In genomic region chr12:128463881-128464280, GRCh38 we compare ENCODE assay signal across 30 cellular contexts.
"Had no signal": no experiment of that assay in that cellular context is flagged by ENCODE, and none has a peak within 500 bp of the region (broad histone marks: within the 10 kb centered on the region; RNA-seq: fewer than 3 reads in every experiment).

No MANE protein-coding gene starts in this region.

- H3K4me3 Mint-ChIP-seq: naive thymus-derived CD4-positive, alpha-beta T cell; natural killer cell; stimulated activated memory B cell treated with anti-CD40 and anti-IgM and Interleukin-4, amounts not matched to agents 10 μg/mL and 1 μg/mL and 100 μg/mL, for 72 hours; stimulated activated naive CD8-positive, alpha-beta T cell treated with anti-CD3 and anti-CD28 coated beads, Interleukin-15, amount 100 ng/mL, for 72 hours; type B pancreatic cell had no signal

- H3K79me2 ChIP-seq: parathyroid adenoma had no signal

- H3K4me1 ChIP-seq: parathyroid adenoma, psoas muscle, right lobe of liver, sigmoid colon, spleen, suprapubic skin, testis, tibial artery, transverse colon, upper lobe of right lung, uterus had no signal

- H3K9ac ChIP-seq: parathyroid adenoma had no signal

- H3K4me3 ChIP-seq: ovary, psoas muscle, right lobe of liver, sigmoid colon, spleen, suprapubic skin, testis, tibial artery, transverse colon, upper lobe of right lung, uterus had no signal

- ATAC-seq: naive thymus-derived CD4-positive, alpha-beta T cell; natural killer cell; psoas muscle; right cardiac atrium; right lobe of liver; stimulated activated memory B cell treated with anti-CD40 and anti-IgM and Interleukin-4, amounts not matched to agents 10 μg/mL and 1 μg/mL and 100 μg/mL, for 72 hours; stimulated activated naive CD8-positive, alpha-beta T cell treated with anti-CD3 and anti-CD28 coated beads, Interleukin-15, amount 100 ng/mL, for 72 hours; stimulated activated naive CD8-positive, alpha-beta T cell treated with anti-CD3 and anti-CD28 coated beads, Interleukin-15, Interleukin-2, amounts not matched to agents 100 U/mL and 50 U/mL, for 24 hours; upper lobe of right lung had no signal

- H3K27ac Mint-ChIP-seq: naive thymus-derived CD4-positive, alpha-beta T cell; natural killer cell; progenitor cell of endocrine pancreas; stimulated activated memory B cell treated with anti-CD40 and anti-IgM and Interleukin-4, amounts not matched to agents 10 μg/mL and 1 μg/mL and 100 μg/mL, for 72 hours; stimulated activated naive CD8-positive, alpha-beta T cell treated with anti-CD3 and anti-CD28 coated beads, Interleukin-15, amount 100 ng/mL, for 72 hours; type B pancreatic cell had no signal

- H3K36me3 ChIP-seq: ovary, right lobe of liver, sigmoid colon, spleen, suprapubic skin, tibial artery, transverse colon, upper lobe of right lung, uterus had no signal

- H3K27me3 Mint-ChIP-seq: stimulated activated memory B cell treated with anti-CD40 and anti-IgM and Interleukin-4, amounts not matched to agents 10 μg/mL and 1 μg/mL and 100 μg/mL, for 72 hours; stimulated activated naive CD8-positive, alpha-beta T cell treated with anti-CD3 and anti-CD28 coated beads, Interleukin-15, amount 100 ng/mL, for 72 hours had no signal

- H3K9me3 ChIP-seq: ovary, psoas muscle, right lobe of liver, sigmoid colon, suprapubic skin, testis, tibial artery, transverse colon, upper lobe of right lung, uterus had no signal

- H2AFZ ChIP-seq: parathyroid adenoma had no signal

- H3K4me1 Mint-ChIP-seq: naive thymus-derived CD4-positive, alpha-beta T cell; natural killer cell; stimulated activated memory B cell treated with anti-CD40 and anti-IgM and Interleukin-4, amounts not matched to agents 10 μg/mL and 1 μg/mL and 100 μg/mL, for 72 hours; stimulated activated naive CD8-positive, alpha-beta T cell treated with anti-CD3 and anti-CD28 coated beads, Interleukin-15, amount 100 ng/mL, for 72 hours had no signal

- H3K27me3 ChIP-seq: ovary, right lobe of liver, sigmoid colon, spleen, suprapubic skin, testis, tibial artery, transverse colon, upper lobe of right lung, uterus had no signal

- DNase-seq: naive thymus-derived CD4-positive, alpha-beta T cell; natural killer cell; occipital lobe; ovary; posterior cingulate gyrus; psoas muscle; right cardiac atrium; right lobe of liver; sigmoid colon; small intestine; spleen; stimulated activated CD4-positive, alpha-beta T cell treated with anti-CD3 and anti-CD28 coated beads, Interleukin-12 subunit alpha, Interleukin-12 subunit beta, amount 100 ng/mL, for 4 hours; stimulated activated CD4-positive, alpha-beta T cell treated with anti-CD3 and anti-CD28 coated beads, Interleukin-1b, Interleukin-23, amount 100 ng/mL, for 48 hours; stimulated activated CD4-positive, alpha-beta T cell treated with anti-CD3 and anti-CD28 coated beads, Interleukin-4, amount 100 ng/mL, for 1 hour; stimulated activated CD4-positive, alpha-beta T cell treated with anti-CD3 and anti-CD28 coated beads, Interleukin-4, amount 100 ng/mL, for 4 hours; stimulated activated CD8-positive, alpha-beta memory T cell treated with anti-CD3 and anti-CD28 coated beads, Interleukin-4, amount 100 ng/mL, for 48 hours; stimulated activated naive CD4-positive, alpha-beta T cell; stimulated activated naive CD8-positive, alpha-beta T cell treated with anti-CD3 and anti-CD28 coated beads, Interleukin-15, amount 100 ng/mL, for 72 hours; stimulated activated naive CD8-positive, alpha-beta T cell treated with anti-CD3 and anti-CD28 coated beads, Interleukin-15, Interleukin-2, amounts not matched to agents 100 U/mL and 50 U/mL, for 24 hours; substantia nigra; testis; tibial artery; transverse colon; upper lobe of right lung; uterus had no signal

- H3K9me3 Mint-ChIP-seq: natural killer cell had no signal

- H3K36me3 Mint-ChIP-seq: natural killer cell; stimulated activated memory B cell treated with anti-CD40 and anti-IgM and Interleukin-4, amounts not matched to agents 10 μg/mL and 1 μg/mL and 100 μg/mL, for 72 hours had no signal

- H3K27ac ChIP-seq: ovary, parathyroid adenoma, psoas muscle, right lobe of liver, sigmoid colon, spleen, suprapubic skin, testis, tibial artery, transverse colon, upper lobe of right lung, uterus had no signal
